ENCODE assay signal across 13 cellular contexts in the genomic region with DNA sequence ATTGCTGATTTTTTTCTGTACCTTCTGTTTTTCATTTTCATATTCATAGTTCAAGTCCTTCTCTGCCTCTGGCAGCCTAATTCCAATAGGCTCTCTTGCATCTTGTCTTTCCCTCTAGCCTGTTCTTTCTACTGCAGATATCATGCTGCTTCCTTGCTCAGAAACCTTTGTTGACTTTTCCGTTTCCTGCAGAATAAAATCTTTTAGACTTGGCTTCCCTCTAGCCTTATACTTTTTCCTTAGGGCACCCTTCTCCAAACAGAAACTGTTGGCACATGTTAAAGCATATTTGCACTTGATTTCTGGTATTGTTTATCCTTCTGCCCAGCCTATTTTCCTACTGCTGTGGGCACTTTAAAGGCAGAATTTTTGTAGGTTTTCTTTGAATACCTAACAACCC. TPM values are rescaled to one million over a fixed set of nuclear protein-coding genes. Genes with fewer than 3 reads are reported as not detected.
DNase-seq lines count a peak whose midpoint lies in the region; ATAC-seq, FAIRE-seq and TF ChIP-seq lines count a peak whose summit lies in the region.
"Had no signal": no experiment of that assay in that cellular context is flagged by ENCODE, and none has a peak within 500 bp of the region (broad histone marks: within the 10 kb centered on the region; RNA-seq: fewer than 3 reads in every experiment).

No MANE protein-coding gene starts in this region.

- peaks cover 38% of the 10 kb centered on the region for H3K4me1 Mint-ChIP-seq in activated T-cell treated with anti-CD3 and anti-CD28 coated beads, Interleukin-2, amount 50 U/mL, for 24 hours (ENCODE audit: low read depth)

- DNase-seq in SK-N-SH = no peak
- DNase-seq in choroid plexus epithelial cell (ENCODE audit: low read depth) = peak; percentile 38
- DNase-seq in transverse colon = no peak
- no peak for DNase-seq in activated T-cell treated with anti-CD3 and anti-CD28 coated beads, Interleukin-2, amount 50 U/mL, for 24 hours
- DNase-seq: activated naive CD4-positive, alpha-beta T cell; heart left ventricle; NCI-H2029 treated with DMSO at 0.1 percent for 48 hours; NCI-H524 treated with DMSO at 0.1 percent for 48 hours; testis had no signal

- H3K4me3 ChIP-seq in SK-N-SH (ENCODE audit: low read depth in 2 of 2, low read length in 1 of 2) (peak overlapping the region; percentile 7; a peak in 2 of 4 replicates), choroid plexus epithelial cell (ENCODE audit: low read depth, low read length) (no peak overlapping the region), transverse colon (no peak overlapping the region)
- H3K4me3 ChIP-seq: testis had no signal

- peak; percentile 9 for FAIRE-seq in islet of Langerhans (lab: Jason Lieb, UNC)

- H3K9ac ChIP-seq in SK-N-SH = no peak overlapping the region

- peaks cover 5% of the 10 kb centered on the region for H3F3A ChIP-seq in SK-N-SH (replicated peaks; ENCODE audit: insufficient read depth)

- no peak overlapping the region for H2AFZ ChIP-seq in SK-N-SH (ENCODE audit: low read depth)

- peak overlapping the region; percentile 51 for H3K4me2 ChIP-seq in SK-N-SH

- H3K9me3 ChIP-seq in SK-N-SH (no peaks in the 10 kb centered on the region), transverse colon (no peaks in the 10 kb centered on the region)
- H3K9me3 ChIP-seq: heart left ventricle, testis had no signal

- H3K9me3 Mint-ChIP-seq in activated T-cell treated with anti-CD3 and anti-CD28 coated beads, Interleukin-2, amount 50 U/mL, for 24 hours = peaks cover 5% of the 10 kb centered on the region

- TF ChIP-seq POLR2A in transverse colon (IDR thresholded peaks at IDR 0.05) = no peak

- ATAC-seq in SK-N-SH treated with all-trans-retinoic acid at 6 μM for 48 hours (no peak), GM19324 (IDR thresholded peaks at IDR 0.05; ENCODE audit: low FRiP score, unreplicated experiment) (no peak), HG03139 (IDR thresholded peaks at IDR 0.05; ENCODE audit: unreplicated experiment) (no peak)
- ATAC-seq: heart left ventricle had no signal

- H3K4me1 ChIP-seq in SK-N-SH (ENCODE audit: control insufficient read depth in 1 of 2, insufficient read depth in 2 of 2, low read depth in 1 of 2, low read length in 1 of 2) (peaks cover 19 to 20% of the 10 kb centered on the region in 2 experiments), transverse colon (peaks cover 6 to 42% (median 25%) of the 10 kb centered on the region in 4 donors)

- H3K27me3 ChIP-seq in SK-N-SH (ENCODE audit: insufficient read depth) = no peaks in the 10 kb centered on the region
- no peaks in the 10 kb centered on the region for H3K27me3 ChIP-seq in transverse colon
- H3K27me3 ChIP-seq: testis had no signal

- H3K27ac ChIP-seq in SK-N-SH (ENCODE audit: low read depth in 2 of 2, low read length in 1 of 2) (peak overlapping the region; percentile 17 to 74; a peak in 2 of 4 replicates), transverse colon (peak overlapping the region; percentile 31 to 45 (median 38))
- H3K27ac ChIP-seq: heart left ventricle, testis had no signal

- H3K4me3 Mint-ChIP-seq in activated T-cell treated with anti-CD3 and anti-CD28 coated beads, Interleukin-2, amount 50 U/mL, for 24 hours = no peak overlapping the region

- TF ChIP-seq CTCF in SK-N-SH (IDR thresholded peaks at IDR 0.05) (no peak), choroid plexus epithelial cell (conservative IDR thresholded peaks at IDR 0.05; ENCODE audit: low read depth, low read length) (no peak), transverse colon (IDR thresholded peaks at IDR 0.05) (no peak)

- peaks cover 73% of the 10 kb centered on the region for H4K20me1 ChIP-seq in SK-N-SH (ENCODE audit: insufficient read depth)

- intact Hi-C loops in transverse colon (cut with DNase I; ENCODE audit: low total_unique reads) = loop anchor here (10.0 kb wide), 1 partner anchor 256 kb away; no protein-coding TSS in a partner anchor

- H3K27me3 Mint-ChIP-seq in activated T-cell treated with anti-CD3 and anti-CD28 coated beads, Interleukin-2, amount 50 U/mL, for 24 hours = peaks cover 34% of the 10 kb centered on the region

- CTCF ChIA-PET in SK-N-SH (lab: Yijun Ruan, JAX) = interaction anchor here (0.9 to 8.8 kb wide), 3 partner anchors 49 to 289 kb away, joined by 3 to 164 read pairs (median 3); no protein-coding TSS in a partner anchor

- TF ChIP-seq EP300 in SK-N-SH (IDR thresholded peaks at IDR 0.05; ENCODE audit: borderline replicate concordance in 1 of 2, low read depth in 1 of 2, low read length in 1 of 2) (no peak), transverse colon (IDR thresholded peaks at IDR 0.05; ENCODE audit: low read depth) (no peak)

- WGBS in SK-N-SH (ENCODE audit: low lambda C conversion rate) = 39% methylated on average over 1 of the region's 1 CpG
- 21 to 27% methylated on average over 1 of the region's 1 CpG for WGBS in transverse colon (ENCODE audit: low coverage in 1 of 2), 2 donors

- H3K79me2 ChIP-seq in SK-N-SH (ENCODE audit: insufficient read depth) = peaks cover 87% of the 10 kb centered on the region

- TF ChIP-seq RAD21 in SK-N-SH (IDR thresholded peaks at IDR 0.05; ENCODE audit: low read length) = no peak

- H3K27ac Mint-ChIP-seq in activated T-cell treated with anti-CD3 and anti-CD28 coated beads, Interleukin-2, amount 50 U/mL, for 24 hours = no peak overlapping the region

- in situ Hi-C loops in transverse colon (cut with MboI; ENCODE audit: low pct_ligation_motif_present in 1 of 4, low pct_unique_long_range_greater_than_20kb in 1 of 4, low sequenced_read_pairs in 3 of 4) = loop anchor here in 1 of 4 donors (10.0 kb wide), 1 partner anchor 256 kb away; no protein-coding TSS in a partner anchor

- H3K36me3 ChIP-seq in SK-N-SH (replicated peaks in 1 of 2; ENCODE audit: control insufficient read depth in 1 of 2, insufficient read depth in 2 of 2, low read length in 1 of 2) = no peaks in the 10 kb centered on the region
- no peaks in the 10 kb centered on the region for H3K36me3 ChIP-seq in transverse colon
- H3K36me3 ChIP-seq: heart left ventricle had no signal

- H3K36me3 Mint-ChIP-seq in activated T-cell treated with anti-CD3 and anti-CD28 coated beads, Interleukin-2, amount 50 U/mL, for 24 hours (ENCODE audit: low read depth) = no peaks in the 10 kb centered on the region

- no peaks in the 10 kb centered on the region for H3K9me2 ChIP-seq in SK-N-SH

- POLR2A ChIA-PET in SK-N-SH (lab: Yijun Ruan, JAX) = no interaction called here

TF ChIP-seq in SK-N-SH, 30 proteins besides CTCF, POLR2A, EP300 and RAD21 (continues in another document):
- no peak for TF ChIP-seq RXRA (IDR thresholded peaks at IDR 0.05; ENCODE audit: borderline replicate concordance, low read depth)
- TF ChIP-seq, protein P1, sequence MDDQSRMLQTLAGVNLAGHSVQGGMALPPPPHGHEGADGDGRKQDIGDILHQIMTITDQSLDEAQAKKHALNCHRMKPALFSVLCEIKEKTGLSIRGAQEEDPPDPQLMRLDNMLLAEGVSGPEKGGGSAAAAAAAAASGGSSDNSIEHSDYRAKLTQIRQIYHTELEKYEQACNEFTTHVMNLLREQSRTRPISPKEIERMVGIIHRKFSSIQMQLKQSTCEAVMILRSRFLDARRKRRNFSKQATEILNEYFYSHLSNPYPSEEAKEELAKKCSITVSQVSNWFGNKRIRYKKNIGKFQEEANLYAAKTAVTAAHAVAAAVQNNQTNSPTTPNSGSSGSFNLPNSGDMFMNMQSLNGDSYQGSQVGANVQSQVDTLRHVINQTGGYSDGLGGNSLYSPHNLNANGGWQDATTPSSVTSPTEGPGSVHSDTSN (IDR thresholded peaks at IDR 0.05) = no peak

TF ChIP-seq in SK-N-SH treated with all-trans-retinoic acid at 6 μM for 48 hours, 23 proteins besides CTCF, POLR2A, EP300 and RAD21:
- TF ChIP-seq CSDC2 (CRISPR knock-in tag; IDR thresholded peaks at IDR 0.05) = no peak
- TF ChIP-seq, protein P2, sequence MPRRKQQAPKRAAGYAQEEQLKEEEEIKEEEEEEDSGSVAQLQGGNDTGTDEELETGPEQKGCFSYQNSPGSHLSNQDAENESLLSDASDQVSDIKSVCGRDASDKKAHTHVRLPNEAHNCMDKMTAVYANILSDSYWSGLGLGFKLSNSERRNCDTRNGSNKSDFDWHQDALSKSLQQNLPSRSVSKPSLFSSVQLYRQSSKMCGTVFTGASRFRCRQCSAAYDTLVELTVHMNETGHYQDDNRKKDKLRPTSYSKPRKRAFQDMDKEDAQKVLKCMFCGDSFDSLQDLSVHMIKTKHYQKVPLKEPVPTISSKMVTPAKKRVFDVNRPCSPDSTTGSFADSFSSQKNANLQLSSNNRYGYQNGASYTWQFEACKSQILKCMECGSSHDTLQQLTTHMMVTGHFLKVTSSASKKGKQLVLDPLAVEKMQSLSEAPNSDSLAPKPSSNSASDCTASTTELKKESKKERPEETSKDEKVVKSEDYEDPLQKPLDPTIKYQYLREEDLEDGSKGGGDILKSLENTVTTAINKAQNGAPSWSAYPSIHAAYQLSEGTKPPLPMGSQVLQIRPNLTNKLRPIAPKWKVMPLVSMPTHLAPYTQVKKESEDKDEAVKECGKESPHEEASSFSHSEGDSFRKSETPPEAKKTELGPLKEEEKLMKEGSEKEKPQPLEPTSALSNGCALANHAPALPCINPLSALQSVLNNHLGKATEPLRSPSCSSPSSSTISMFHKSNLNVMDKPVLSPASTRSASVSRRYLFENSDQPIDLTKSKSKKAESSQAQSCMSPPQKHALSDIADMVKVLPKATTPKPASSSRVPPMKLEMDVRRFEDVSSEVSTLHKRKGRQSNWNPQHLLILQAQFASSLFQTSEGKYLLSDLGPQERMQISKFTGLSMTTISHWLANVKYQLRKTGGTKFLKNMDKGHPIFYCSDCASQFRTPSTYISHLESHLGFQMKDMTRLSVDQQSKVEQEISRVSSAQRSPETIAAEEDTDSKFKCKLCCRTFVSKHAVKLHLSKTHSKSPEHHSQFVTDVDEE (CRISPR knock-in tag; IDR thresholded peaks at IDR 0.05) = no peak
- TF ChIP-seq SNAI2 (CRISPR knock-in tag; IDR thresholded peaks at IDR 0.05) = no peak
- no peak for TF ChIP-seq RARB (CRISPR knock-in tag; IDR thresholded peaks at IDR 0.05)

RNA-seq across cellular contexts. Expression of a gene that starts 4.5 kb away (rescaled TPM):
- 67.4 and 69.1 TPM in 2 replicates for polyA plus RNA-seq in SK-N-SH (2012; rRNA removed)
- polyA plus RNA-seq in SK-N-SH (2012; cell fraction: cytosol; rRNA removed) = 81.2 and 125 TPM in 2 replicates
- polyA plus RNA-seq in SK-N-SH (2012; cell fraction: nucleus; rRNA removed) = 24.5 and 39.9 TPM in 2 replicates
- 10 to 100 TPM in 3 of 4 donors, 1 to 10 TPM in 1; 3.0 to 46.0 (median 37.4) TPM for total RNA-seq in transverse colon

Comparison
In these comparisons a context has a peak if more than half of its experiments do, and no peak if none do; other contexts are left out.
1. H3K4me3 ChIP-seq: peak in SK-N-SH (2 of 2); none in choroid plexus epithelial cell (single experiment) and transverse colon (0 of 4).